ENCODE assay signal across 1 cellular context in genomic region chr17:82054351-82055022, GRCh38.
TF ChIP-seq lines count a peak whose summit lies in the region.

No MANE protein-coding gene starts in this region.

TF ChIP-seq in K562, 482 proteins besides CTCF, POLR2A, EP300 and RAD21:
- TF ChIP-seq BMI1 (IDR thresholded peaks at IDR 0.05; ENCODE audit: low read length) (no peak), CREM (IDR thresholded peaks at IDR 0.05; ENCODE audit: low read depth) (peak; percentile 78), E2F6 (IDR thresholded peaks at IDR 0.05; ENCODE audit: borderline replicate concordance in 1 of 2, extremely low read depth in 1 of 2, insufficient read depth in 1 of 2, insufficient read length in 1 of 2, low read depth in 1 of 2, low read length in 1 of 2, poor library complexity in 1 of 2, severe bottlenecking in 1 of 2) (no peak), RBFOX2 (IDR thresholded peaks at IDR 0.05; ENCODE audit: low read depth, low read length) (0 out of 2 replicates have a peak, but pooled peaks have one; percentile 22), CREB1 (IDR thresholded peaks at IDR 0.05) (peak; percentile 73), CREB1 (CRISPR knock-in tag; IDR thresholded peaks at IDR 0.05) (no peak), POLR2G (IDR thresholded peaks at IDR 0.05; ENCODE audit: low read depth, low read length) (peak; percentile 37; the same call in 1 of the 2 replicates)
